In the genomic region with DNA sequence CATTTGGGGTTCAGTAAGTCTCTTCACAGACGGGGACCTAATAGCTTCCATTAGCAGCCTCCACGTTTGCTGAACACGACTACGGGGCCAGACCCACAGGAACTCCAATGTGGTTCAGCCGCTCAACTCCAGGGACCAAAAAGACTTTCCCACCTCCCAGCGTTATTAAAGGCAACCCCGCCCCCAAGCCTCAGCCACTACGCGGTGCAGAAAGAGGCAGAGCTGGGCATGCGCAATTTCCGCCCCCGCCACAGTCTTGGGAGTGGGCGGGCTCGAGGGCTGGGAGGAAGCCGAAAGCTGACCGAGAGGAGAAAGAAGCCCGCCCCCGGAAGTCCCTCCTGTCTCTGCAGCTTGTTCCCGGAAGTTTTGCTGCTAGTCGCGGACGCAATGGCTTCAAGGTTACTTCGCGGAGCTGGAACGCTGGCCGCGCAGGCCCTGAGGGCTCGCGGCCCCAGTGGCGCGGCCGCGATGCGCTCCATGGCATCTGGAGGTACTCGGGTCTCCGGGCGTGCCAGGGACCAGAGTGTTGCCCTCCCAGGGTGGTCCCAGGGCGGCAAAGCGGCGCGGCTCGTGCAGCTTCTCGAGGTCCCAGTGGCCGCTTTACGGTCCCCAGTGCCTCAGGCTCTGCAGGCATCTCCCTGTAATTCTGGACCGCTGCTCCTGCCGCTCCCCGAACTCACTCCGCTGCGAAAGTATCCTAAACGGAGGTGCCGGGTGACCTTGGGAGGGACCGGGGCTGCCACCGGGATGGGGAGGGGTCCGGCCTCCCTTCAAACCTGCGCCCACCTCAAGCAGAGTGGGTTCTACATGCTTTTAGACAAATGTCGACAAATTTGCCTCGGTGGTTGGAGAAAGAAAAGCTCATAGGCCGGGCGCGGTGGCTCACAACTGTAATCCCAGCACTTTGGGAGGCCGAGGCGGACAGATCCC, we compare ENCODE assay signal across 8 cellular contexts. TPM values are rescaled to one million over a fixed set of nuclear protein-coding genes. Genes with fewer than 3 reads are reported as not detected.
DNase-seq lines count a peak whose midpoint lies in the region; ATAC-seq and TF ChIP-seq lines count a peak whose summit lies in the region.

A gene with protein sequence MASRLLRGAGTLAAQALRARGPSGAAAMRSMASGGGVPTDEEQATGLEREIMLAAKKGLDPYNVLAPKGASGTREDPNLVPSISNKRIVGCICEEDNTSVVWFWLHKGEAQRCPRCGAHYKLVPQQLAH (plus strand): TSS at position 363 of the 930 bp plus-strand sequence. CDS start 25 bp downstream, at position 388.

- H3K27me3 Mint-ChIP-seq in CD8-positive, alpha-beta T cell (ENCODE audit: low read depth): no peaks in the 10 kb centered on the region

- TF ChIP-seq CTCF in CD8-positive, alpha-beta T cell (IDR thresholded peaks at IDR 0.05): no peak
- no peak for TF ChIP-seq CTCF in lung (IDR thresholded peaks at IDR 0.05; ENCODE audit: control extremely low read depth, extremely low read depth)

- intact Hi-C loops in CD8-positive, alpha-beta T cell (cut with DNase I, micrococcal nuclease): loop anchor here (1.0 to 10.0 kb wide), 11 partner anchors 18 to 1691 kb away; a partner anchor contains a TSS

- POLR2A ChIA-PET in CD8-positive, alpha-beta T cell (lab: Charles Lee): interaction anchor here (0.9 to 10.7 kb wide), 9 partner anchors 12 to 82 kb away, joined by 3 to 153 read pairs (median 5); a partner anchor contains a TSS

- peak within 1 kb of the TSS; percentile 90 for H3K27ac ChIP-seq in CD8-positive, alpha-beta T cell (ENCODE audit: low read depth, low read length)
- peak within 1 kb of the TSS; percentile 98 to 99 for H3K27ac ChIP-seq in lung (ENCODE audit: low read depth in 1 of 2, low read length in 1 of 2)

- H3K4me1 Mint-ChIP-seq in CD8-positive, alpha-beta T cell (ENCODE audit: low read depth): peaks cover 20% of the 10 kb centered on the region

- peak; percentile 97 to 99 (median 99) for DNase-seq in CD8-positive, alpha-beta T cell
- DNase-seq in HS-27A (ENCODE audit: low read depth): peak; percentile 87
- peak; percentile 93 for DNase-seq in NK-92 (lab: John Stamatoyannopoulos, UW; ENCODE audit: unreplicated experiment)
- peak; percentile 96 to 97 for DNase-seq in activated CD8-positive, alpha-beta memory T cell treated with anti-CD3 and anti-CD28 coated beads for 1 hour (ENCODE audit: extremely low read depth in 1 of 2, low read depth in 1 of 2)
- DNase-seq in effector CD4-positive, alpha-beta T cell: peak; percentile 98
- peak; percentile 99 for DNase-seq in lung (ENCODE audit: low spot score)
- peak; percentile 96 to 98 (median 98) for DNase-seq in stimulated activated CD4-positive, alpha-beta T cell treated with anti-CD3 and anti-CD28 coated beads, TNF-alpha, amount 100 ng/mL, for 4 hours (ENCODE audit: low read depth in 3 of 3)

- H3K36me3 Mint-ChIP-seq in CD8-positive, alpha-beta T cell: peaks cover 38% of the 10 kb centered on the region

- peak within 1 kb of the TSS; percentile 91 for H3K4me3 Mint-ChIP-seq in CD8-positive, alpha-beta T cell

- no peaks in the 10 kb centered on the region for H3K27me3 ChIP-seq in CD8-positive, alpha-beta T cell (ENCODE audit: insufficient read depth, low read length)
- no peaks in the 10 kb centered on the region for H3K27me3 ChIP-seq in lung (ENCODE audit: control insufficient read depth, insufficient read depth)

- peaks cover 20% of the 10 kb centered on the region for H3K4me1 ChIP-seq in CD8-positive, alpha-beta T cell (ENCODE audit: insufficient read depth, low read length)
- H3K4me1 ChIP-seq in lung (ENCODE audit: control insufficient read depth in 2 of 2, insufficient read depth in 2 of 2, low read length in 2 of 2): peaks cover 4 to 7% of the 10 kb centered on the region in 2 donors

- 1% methylated on average over 57 to 63 of the region's 63 CpGs for WGBS in lung, 2 donors

- peak; percentile 97 for ATAC-seq in CD8-positive, alpha-beta T cell
- ATAC-seq in GM19467 (IDR thresholded peaks at IDR 0.05; ENCODE audit: unreplicated experiment) (peak; percentile 93), lung (ENCODE audit: insufficient read depth, low FRiP score) (peak; percentile 99)

- CTCF ChIA-PET in CD8-positive, alpha-beta T cell (lab: Charles Lee): interaction anchor here (0.9 to 4.0 kb wide), 10 partner anchors 16 to 116 kb away, joined by 3 to 22 read pairs (median 6); a partner anchor contains a TSS

- H3K4me3 ChIP-seq in CD8-positive, alpha-beta T cell (ENCODE audit: low read depth, low read length): peak within 1 kb of the TSS; percentile 94
- peak within 1 kb of the TSS; percentile 83 for H3K4me3 ChIP-seq in lung

- peak within 1 kb of the TSS; percentile 95 for H3K27ac Mint-ChIP-seq in CD8-positive, alpha-beta T cell

- H3K9me3 Mint-ChIP-seq in CD8-positive, alpha-beta T cell: no peaks in the 10 kb centered on the region

- H3K36me3 ChIP-seq in CD8-positive, alpha-beta T cell (ENCODE audit: insufficient read depth, low read length): peaks cover 21% of the 10 kb centered on the region
- H3K36me3 ChIP-seq in lung (ENCODE audit: control insufficient read depth in 2 of 2, insufficient read depth in 2 of 2, low read length in 2 of 2): peaks cover 13 to 24% of the 10 kb centered on the region in 2 donors

- H3K9me3 ChIP-seq in CD8-positive, alpha-beta T cell (ENCODE audit: low read length): no peaks in the 10 kb centered on the region
- no peaks in the 10 kb centered on the region for H3K9me3 ChIP-seq in lung (ENCODE audit: control insufficient read depth in 2 of 2, insufficient read depth in 1 of 2, low read length in 1 of 2)

RNA-seq across cellular contexts. Expression of the gene that starts here (rescaled TPM):
- 100 to 1,000 TPM; 115 to 117 TPM for total RNA-seq in CD8-positive, alpha-beta T cell
- 100 to 1,000 TPM; 104 to 215 TPM for total RNA-seq in lung
- polyA plus RNA-seq in lung: 100 to 1,000 TPM; 250 to 593 TPM

Comparison
In these comparisons a context has a peak if more than half of its experiments do, and no peak if none do; other contexts are left out.
1. Peak in every context shown above with its lines: DNase-seq, ATAC-seq, H3K4me3 ChIP-seq and H3K27ac ChIP-seq.